ENCODE assay signal across 9 cellular contexts in genomic region chr6:127186889-127187288, GRCh38.
A peak's percentile ranks its signal among the peaks of the same experiment; 100 is the strongest.
DNase-seq lines count a peak whose midpoint lies in the region; ATAC-seq and TF ChIP-seq lines count a peak whose summit lies in the region.
"Had no signal": no experiment of that assay in that cellular context is flagged by ENCODE, and none has a peak within 500 bp of the region (broad histone marks: within the 10 kb centered on the region; RNA-seq: fewer than 3 reads in every experiment).

No MANE protein-coding gene starts in this region.

- no peak overlapping the region for H3K27ac ChIP-seq in 22Rv1
- H3K27ac ChIP-seq: suprapubic skin had no signal

- DNase-seq in Kasumi-1 (lab: John Stamatoyannopoulos, UW) (peak; percentile 47 to 76), ecto neural progenitor cell (ENCODE audit: low spot score) (peak; percentile 71), omental fat pad (ENCODE audit: low spot score) (peak; percentile 43), cerebellum (ENCODE audit: low spot score) (no peak)

- ATAC-seq in GM18868 (IDR thresholded peaks at IDR 0.05; ENCODE audit: unreplicated experiment) (peak; percentile 93), omental fat pad (ENCODE audit: low FRiP score) (no peak), GM19035 (IDR thresholded peaks at IDR 0.05; ENCODE audit: unreplicated experiment) (no peak)
- ATAC-seq in activated CD4-positive, CD25-positive, alpha-beta regulatory T cell treated with anti-CD3 and anti-CD28 coated beads, Interleukin-2, amount 50 U/mL, for 24 hours = peak; percentile 41 to 48

- TF ChIP-seq CTCF in 22Rv1 (IDR thresholded peaks at IDR 0.05) (peak; percentile 88), omental fat pad (IDR thresholded peaks at IDR 0.05) (no peak)

Comparison
In these comparisons a context has a peak if more than half of its experiments do, and no peak if none do; other contexts are left out.
1. ATAC-seq: peak in GM18868 (single experiment) and activated CD4-positive, CD25-positive, alpha-beta regulatory T cell treated with anti-CD3 and anti-CD28 coated beads, Interleukin-2, amount 50 U/mL, for 24 hours (2 of 2); none in omental fat pad (single experiment) and GM19035 (single experiment).